12 cellular contexts compared by ENCODE assay signal in the genomic region with DNA sequence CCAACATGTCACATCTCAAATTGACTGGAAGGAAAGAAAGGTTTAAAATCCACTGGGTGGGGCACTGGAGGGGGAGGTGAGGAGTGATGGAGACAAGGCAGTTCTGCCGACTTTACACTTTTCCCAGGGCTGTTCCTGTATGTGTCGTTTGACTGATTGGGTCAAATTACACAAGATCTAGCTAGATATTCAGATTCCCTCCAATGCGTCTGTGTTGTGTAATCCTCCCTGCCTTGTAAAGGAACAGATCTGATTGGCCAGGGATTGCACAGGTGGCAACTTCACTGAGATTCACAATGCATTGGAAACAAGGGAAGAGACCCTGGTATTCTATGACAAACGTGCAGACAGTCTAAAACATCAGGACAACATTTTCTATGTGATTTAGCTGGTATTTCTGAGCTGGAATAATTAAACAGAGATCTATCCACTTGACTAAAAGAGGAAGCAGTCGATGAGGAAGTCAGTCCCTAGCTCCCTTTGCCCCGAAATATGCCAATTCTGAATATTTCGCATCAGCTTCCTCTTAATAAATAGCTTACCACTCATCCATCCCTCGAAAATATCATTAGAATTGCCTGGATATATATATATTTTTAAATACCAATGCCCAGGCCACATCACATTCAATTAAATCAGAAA.
A peak's percentile ranks its signal among the peaks of the same experiment; 100 is the strongest.
DNase-seq lines count a peak whose midpoint lies in the region; ATAC-seq and TF ChIP-seq lines count a peak whose summit lies in the region.
"Had no signal": no experiment of that assay in that cellular context is flagged by ENCODE, and none has a peak within 500 bp of the region (broad histone marks: within the 10 kb centered on the region; RNA-seq: fewer than 3 reads in every experiment).

No MANE protein-coding gene starts in this region.

- H3K27ac ChIP-seq in body of pancreas (peak overlapping the region; percentile 70 to 90 (median 85)), gastrocnemius medialis (peak overlapping the region; percentile 71 to 80 (median 76))
- H3K27ac ChIP-seq: epithelial cell of prostate, SJSA1 had no signal

- H3K9me3 ChIP-seq in body of pancreas = no peaks in the 10 kb centered on the region
- no peaks in the 10 kb centered on the region for H3K9me3 ChIP-seq in gastrocnemius medialis
- H3K9me3 ChIP-seq: MG63, ovary had no signal

- in situ Hi-C loops in gastrocnemius medialis (cut with MboI; ENCODE audit: low sequenced_read_pairs in 4 of 4) = loop anchor here in 3 of 4 donors (5.0 to 10.0 kb wide), 3 partner anchors 139 to 334 kb away; no protein-coding TSS in a partner anchor

- H3K27me3 ChIP-seq in body of pancreas (no peaks in the 10 kb centered on the region), gastrocnemius medialis (no peaks in the 10 kb centered on the region)
- H3K27me3 ChIP-seq: MG63, ovary had no signal

- WGBS in body of pancreas, 2 donors = 36 to 42% methylated on average over 8 of the region's 8 CpGs

- ATAC-seq in GM18498 (IDR thresholded peaks at IDR 0.05; ENCODE audit: unreplicated experiment) (peak; percentile 7), body of pancreas (no peak), gastrocnemius medialis (no peak)

- intact Hi-C loops in body of pancreas (cut with DNase I) = loop anchor here (10.0 kb wide), 1 partner anchor 331 kb away; no protein-coding TSS in a partner anchor
- intact Hi-C loops in gastrocnemius medialis (cut with DNase I; ENCODE audit: low total_unique reads) = loop anchor here (5.0 to 10.0 kb wide), 3 partner anchors 164 to 409 kb away; no protein-coding TSS in a partner anchor

- H3K4me3 ChIP-seq in body of pancreas = no peak overlapping the region
- H3K4me3 ChIP-seq in gastrocnemius medialis = no peak overlapping the region
- H3K4me3 ChIP-seq: MG63, ovary, SJSA1 had no signal

- peak; percentile 59 for DNase-seq in MV-4-11 (lab: John Stamatoyannopoulos, UW)
- DNase-seq in body of pancreas = peak in 2 of 4 donors; percentile 38 to 40
- no peak for DNase-seq in gastrocnemius medialis
- no peak for DNase-seq in HUDEP-2 (lab: John Stamatoyannopoulos, UW; ENCODE audit: unreplicated experiment in 76 of 76)
- no peak for DNase-seq in anterior cingulate cortex (lab: John Stamatoyannopoulos, UW)
- DNase-seq in HK-2 (ENCODE audit: unreplicated experiment) = no peak
- DNase-seq in DMS53 (lab: John Stamatoyannopoulos, UW) = no peak

- no peak for TF ChIP-seq CTCF in body of pancreas (IDR thresholded peaks at IDR 0.05)
- TF ChIP-seq CTCF in gastrocnemius medialis (IDR thresholded peaks at IDR 0.05 in 4 of 5, conservative IDR thresholded peaks at IDR 0.05 in 1 of 5) = no peak

- H3K4me1 ChIP-seq in body of pancreas (peaks cover 74% of the 10 kb centered on the region), gastrocnemius medialis (peaks cover 35 to 45% of the 10 kb centered on the region in 2 donors)
- H3K4me1 ChIP-seq: SJSA1 had no signal

- H3K36me3 ChIP-seq in body of pancreas (replicated peaks in 1 of 2; ENCODE audit: insufficient read depth in 1 of 2, low read depth in 2 of 2) = no peaks in the 10 kb centered on the region
- no peaks in the 10 kb centered on the region for H3K36me3 ChIP-seq in gastrocnemius medialis
- H3K36me3 ChIP-seq: MG63, ovary, SJSA1 had no signal

- TF ChIP-seq POLR2A in body of pancreas (IDR thresholded peaks at IDR 0.05) = no peak
- no peak for TF ChIP-seq POLR2A in gastrocnemius medialis (IDR thresholded peaks at IDR 0.05)
